8 cellular contexts compared by ENCODE assay signal in the genomic region with DNA sequence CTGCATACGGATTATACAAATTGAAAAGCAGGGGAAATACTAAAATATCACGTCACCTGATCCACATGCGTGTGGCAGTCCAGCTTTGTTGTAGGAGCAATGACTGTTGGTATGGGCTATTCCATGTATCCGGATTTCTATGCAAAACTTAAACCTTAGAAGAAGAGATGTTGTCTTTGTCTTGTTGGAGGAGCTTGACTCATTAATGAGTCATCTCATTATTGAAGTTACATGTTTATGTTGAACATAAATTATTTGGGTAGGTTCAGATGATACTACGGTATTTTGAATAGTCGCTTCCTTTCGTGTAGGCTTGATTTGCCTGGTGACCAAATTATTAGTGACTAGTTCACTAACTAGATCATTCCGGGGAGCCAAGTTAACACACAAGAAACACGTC. TPM values are rescaled to one million over a fixed set of nuclear protein-coding genes. Genes with fewer than 3 reads are reported as not detected.
DNase-seq lines count a peak whose midpoint lies in the region; ATAC-seq, FAIRE-seq and TF ChIP-seq lines count a peak whose summit lies in the region.
"Had no signal": no experiment of that assay in that cellular context is flagged by ENCODE, and none has a peak within 500 bp of the region (broad histone marks: within the 10 kb centered on the region; RNA-seq: fewer than 3 reads in every experiment).

No MANE protein-coding gene starts in this region.

- RAD21 ChIA-PET in GM12878 (lab: Charles Lee; ENCODE audit: unreplicated experiment), result interaction anchor here (0.9 to 1.8 kb wide), 5 partner anchors 9 to 116 kb away, joined by 3 to 8 read pairs (median 4); no protein-coding TSS in a partner anchor

- H3K4me1 ChIP-seq in GM12878 (ENCODE audit: control insufficient read depth, insufficient read depth, low read length) (peaks cover 4% of the 10 kb centered on the region; the same call in 1 of the 2 replicates), SJCRH30 (peaks cover 5% of the 10 kb centered on the region; the same call in 1 of the 2 replicates)

- ATAC-seq in GM12878, result no peak

- no TSS peak for BruUV-seq in GM12878 (replicated peaks; lab: Mats Ljungman, UMichigan)

- peak overlapping the region; percentile 63; the same call in 1 of the 2 replicates for H2AFZ ChIP-seq in GM12878 (ENCODE audit: control insufficient read depth, low read depth, low read length)

- no peak overlapping the region for H3K27ac ChIP-seq in GM12878 (ENCODE audit: control insufficient read depth, insufficient read depth)
- H3K27ac ChIP-seq in SJCRH30, result no peak overlapping the region

- H3K4me1 Mint-ChIP-seq in nephron progenitor cell, result peaks cover 11% of the 10 kb centered on the region

- TF ChIP-seq EP300 in GM12878 (IDR thresholded peaks at IDR 0.05; ENCODE audit: borderline replicate concordance in 1 of 2, control insufficient read depth in 1 of 2, low read depth in 2 of 2, low read length in 2 of 2), result no peak

- H3K79me2 ChIP-seq in GM12878 (ENCODE audit: control insufficient read depth, insufficient read depth, low read length), result peaks cover 19% of the 10 kb centered on the region

- H3K9me3 ChIP-seq in GM12878 (replicated peaks; ENCODE audit: control insufficient read depth, insufficient read depth, low read length) (no peaks in the 10 kb centered on the region), SJCRH30 (replicated peaks) (no peaks in the 10 kb centered on the region)

- TF ChIP-seq RAD21 in GM12878 (IDR thresholded peaks at IDR 0.05; ENCODE audit: insufficient read depth, low read depth, low read length), result no peak

- no peak for TF ChIP-seq POLR2A in GM12878 (IDR thresholded peaks at IDR 0.05; ENCODE audit: low read depth, low read length)

- POLR2A ChIA-PET in GM12878 (lab: Charles Lee), result interaction anchor here (1.1 kb wide), 2 partner anchors 92 to 289 kb away, joined by 3 read pairs; no protein-coding TSS in a partner anchor

- H3K27ac Mint-ChIP-seq in nephron progenitor cell, result no peak overlapping the region

- CTCF ChIA-PET in GM12878 (lab: Yijun Ruan, JAX), result interaction anchor here (0.7 to 6.4 kb wide), 22 partner anchors 10 to 520 kb away, joined by 3 to 59 read pairs (median 4); no protein-coding TSS in a partner anchor

- in situ Hi-C loops in GM12878 (cut with MboI), result no loop called here
- in situ Hi-C loops in G401 (cut with HindIII; ENCODE audit: low sequenced_read_pairs), result no loop called here

- peaks cover 19% of the 10 kb centered on the region for H3K36me3 Mint-ChIP-seq in nephron progenitor cell (ENCODE audit: low read depth)

- H3K27me3 ChIP-seq in GM12878 (replicated peaks in 1 of 2; ENCODE audit: control insufficient read depth in 2 of 2, insufficient read depth in 2 of 2, low read length in 1 of 2) (no peaks in the 10 kb centered on the region), SJCRH30 (no peaks in the 10 kb centered on the region)

- H3K4me2 ChIP-seq in GM12878 (ENCODE audit: control insufficient read depth, insufficient read depth), result no peak overlapping the region

- DNase-seq in EH (ENCODE audit: low read depth) (peak; percentile 61), LHCN-M2 (ENCODE audit: low read depth) (peak; percentile 13), GM12878 (ENCODE audit: low read depth, low spot score) (no peak), nephron progenitor cell (no peak), SJCRH30 (no peak), hypothalamus (lab: John Stamatoyannopoulos, UW) (no peak), G401 (ENCODE audit: low spot score) (no peak)

- H3K4me3 Mint-ChIP-seq in nephron progenitor cell, result peak overlapping the region; percentile 97

- WGBS in GM12878 (ENCODE audit: insufficient coverage, insufficient replicate concordance, low lambda C conversion rate, missing lambda C conversion rate), result 68% methylated on average over 9 of the region's 9 CpGs

- H3K27me3 Mint-ChIP-seq in nephron progenitor cell (ENCODE audit: low read depth, poor library complexity), result peaks cover 18% of the 10 kb centered on the region

- no peak overlapping the region for H3K9ac ChIP-seq in GM12878 (ENCODE audit: control insufficient read depth, insufficient read depth, low read length)

- TF ChIP-seq CTCF in GM12878 (IDR thresholded peaks at IDR 0.05 in 2 of 3, conservative IDR thresholded peaks at IDR 0.05 in 1 of 3; ENCODE audit: control insufficient read depth in 2 of 3, extremely low read depth in 1 of 3, insufficient read depth in 1 of 3, low read depth in 3 of 3, low read length in 3 of 3) (no peak), nephron progenitor cell (IDR thresholded peaks at IDR 0.05) (no peak)

- no peaks in the 10 kb centered on the region for H4K20me1 ChIP-seq in GM12878 (ENCODE audit: control insufficient read depth, insufficient read depth)

- SMC1A ChIA-PET in GM12878 (lab: Charles Lee; ENCODE audit: uncharacterized antibody, unreplicated experiment), result interaction anchor here (0.8 to 3.3 kb wide), 11 partner anchors 9 to 263 kb away, joined by 3 to 23 read pairs (median 6); no protein-coding TSS in a partner anchor

- H3K36me3 ChIP-seq in GM12878 (ENCODE audit: control insufficient read depth in 2 of 2, insufficient read depth in 2 of 2, low read length in 1 of 2), result peaks cover 0 to 6% of the 10 kb centered on the region in 2 experiments; a peak in 1 of 4 replicates
- peaks cover 14% of the 10 kb centered on the region; the same call in 1 of the 2 replicates for H3K36me3 ChIP-seq in SJCRH30

- H3K4me3 ChIP-seq in GM12878, result no peak overlapping the region
- no peak overlapping the region for H3K4me3 ChIP-seq in SJCRH30

- intact Hi-C loops in GM12878 (cut with micrococcal nuclease; ENCODE audit: unreplicated experiment), result loop anchor here (1.0 to 2.0 kb wide), 2 partner anchors 94 to 114 kb away; a partner anchor contains a TSS

- FAIRE-seq in GM12878 (lab: Jason Lieb, UNC), result no peak

- H3K9me3 Mint-ChIP-seq in nephron progenitor cell, result no peaks in the 10 kb centered on the region

TF ChIP-seq in GM12878, 131 proteins besides CTCF, POLR2A, EP300 and RAD21:
- TF ChIP-seq FOXM1 (IDR thresholded peaks at IDR 0.05; ENCODE audit: low read depth, low read length) (no peak), NR2C2 (IDR thresholded peaks at IDR 0.05; ENCODE audit: borderline replicate concordance, control insufficient read depth, insufficient read length, low read depth) (no peak), BACH1 (IDR thresholded peaks at IDR 0.05; ENCODE audit: borderline replicate concordance) (no peak), KLF5 (IDR thresholded peaks at IDR 0.05; ENCODE audit: partially characterized antibody) (no peak), IKZF1 (conservative IDR thresholded peaks at IDR 0.05) (no peak)
TF ChIP-seq in GM12878: peak in this region for 0.

RNA-seq across cellular contexts. Expression of a gene that starts 0.8 kb away (rescaled TPM):
- total RNA-seq in LHCN-M2 (2014; rRNA removed), result 23.8 and 28.8 TPM in 2 replicates
- 12.8 TPM for polyA plus RNA-seq in LHCN-M2 (2012)
- 29.9 and 36.8 TPM in 2 replicates for total RNA-seq in GM12878 (2013; cell fraction: nucleolus; rRNA removed)
- total RNA-seq in GM12878 (2014; rRNA removed), result 30.1 and 33.8 TPM in 2 replicates
- 45.7 and 49.6 TPM in 2 replicates for total RNA-seq in GM12878 (2014; rRNA removed; fragmentation: Illumina TruSeq; extraction: Trizol)
- 26.3 and 27.0 TPM in 2 replicates for total RNA-seq in GM12878 (2021)
- polyA plus RNA-seq in GM12878 (2011; ENCODE audit: low read depth), result 13.0 TPM
- 38.1 and 51.0 TPM in 2 replicates for polyA plus RNA-seq in GM12878 (2011; rRNA removed)
- 21.7 and 22.7 TPM in 2 replicates for polyA plus RNA-seq in GM12878 (2011; cell fraction: cytosol; rRNA removed)
- 21.1 and 27.1 TPM in 2 replicates for polyA plus RNA-seq in GM12878 (2011; cell fraction: nucleus; rRNA removed)
- polyA plus RNA-seq in GM12878 (2012), result 16.1 and 17.5 TPM in 2 replicates
- polyA plus RNA-seq in GM12878 (2014; fragmentation: Illumina TruSeq; extraction: Trizol), result 51.6 and 54.9 TPM in 2 replicates
- 10 to 100 TPM; 35.1 to 49.5 TPM for polyA plus RNA-seq in GM12878 (2014; fragmentation: Nextera tagmentation; extraction: Ambion mirVana)
- polyA plus RNA-seq in GM12878 (2014; rRNA removed), result 28.7 and 36.6 TPM in 2 replicates
- 10 to 100 TPM; 57.5 to 59.4 TPM for polyA plus RNA-seq in GM12878 (2016; fragmentation: Nextera tagmentation; extraction: Ambion mirVana)
- 21.2 and 24.3 TPM in 2 replicates for polyA minus RNA-seq in GM12878 (2011; rRNA and poly(A)+ RNA removed)
- 10.6 and 10.8 TPM in 2 replicates for polyA minus RNA-seq in GM12878 (2011; cell fraction: cytosol; rRNA and poly(A)+ RNA removed)
- 15.1 and 22.1 TPM in 2 replicates for polyA minus RNA-seq in GM12878 (2011; cell fraction: nucleus; rRNA and poly(A)+ RNA removed)
- 64.9 and 65.1 TPM in 2 replicates for total RNA-seq in SJCRH30 (2014; rRNA removed; shearing (Covaris generic))
- 37.7 and 37.9 TPM in 2 replicates for total RNA-seq in G401 (2014; rRNA removed; shearing (Covaris generic))

RNA-seq across cellular contexts. Expression of a gene that starts 25.7 kb away (rescaled TPM):
- not detected in 2 replicates for total RNA-seq in LHCN-M2 (2014; rRNA removed)
- polyA plus RNA-seq in LHCN-M2 (2012), result 0.18 TPM
- total RNA-seq in GM12878 (2013; cell fraction: nucleolus; rRNA removed), result not detected in 2 replicates
- not detected in 2 replicates for total RNA-seq in GM12878 (2014; rRNA removed)
- total RNA-seq in GM12878 (2014; rRNA removed; fragmentation: Illumina TruSeq; extraction: Trizol), result not detected in 2 replicates
- total RNA-seq in GM12878 (2021), result not detected in 2 replicates
- not detected for polyA plus RNA-seq in GM12878 (2011; ENCODE audit: low read depth)
- not detected in 2 replicates for polyA plus RNA-seq in GM12878 (2011; rRNA removed)
- not detected in 2 replicates for polyA plus RNA-seq in GM12878 (2011; cell fraction: cytosol; rRNA removed)
- not detected in 2 replicates for polyA plus RNA-seq in GM12878 (2011; cell fraction: nucleus; rRNA removed)
- not detected in 2 replicates for polyA plus RNA-seq in GM12878 (2012)
- polyA plus RNA-seq in GM12878 (2014; fragmentation: Illumina TruSeq; extraction: Trizol), result not detected in 2 replicates
- not detected for polyA plus RNA-seq in GM12878 (2014; fragmentation: Nextera tagmentation; extraction: Ambion mirVana)
- polyA plus RNA-seq in GM12878 (2014; rRNA removed), result not detected in 2 replicates
- polyA plus RNA-seq in GM12878 (2016; fragmentation: Nextera tagmentation; extraction: Ambion mirVana), result not detected
- not detected in 2 replicates for polyA minus RNA-seq in GM12878 (2011; rRNA and poly(A)+ RNA removed)
- not detected in 2 replicates for polyA minus RNA-seq in GM12878 (2011; cell fraction: cytosol; rRNA and poly(A)+ RNA removed)
- not detected in 2 replicates for polyA minus RNA-seq in GM12878 (2011; cell fraction: nucleus; rRNA and poly(A)+ RNA removed)
- total RNA-seq in SJCRH30 (2014; rRNA removed; shearing (Covaris generic)), result not detected in 2 replicates
- not detected in 2 replicates for total RNA-seq in G401 (2014; rRNA removed; shearing (Covaris generic))
- total RNA-seq: posterior vena cava had no signal

Comparison
In these comparisons a context has a peak if more than half of its experiments do, and no peak if none do; other contexts are left out.
1. DNase-seq: peak in EH (single experiment) and LHCN-M2 (single experiment); none in GM12878 (single experiment), nephron progenitor cell (single experiment), SJCRH30 (0 of 2), hypothalamus (0 of 51) and G401 (single experiment).